19 cellular contexts compared by ENCODE assay signal in genomic region chr6:120671519-120671918, GRCh38.
A peak's percentile ranks its signal among the peaks of the same experiment; 100 is the strongest.
DNase-seq lines count a peak whose midpoint lies in the region; TF ChIP-seq lines count a peak whose summit lies in the region.
"Had no signal": no experiment of that assay in that cellular context is flagged by ENCODE, and none has a peak within 500 bp of the region (broad histone marks: within the 10 kb centered on the region; RNA-seq: fewer than 3 reads in every experiment).

No MANE protein-coding gene starts in this region.

- peaks cover 9% of the 10 kb centered on the region for H3K9me3 Mint-ChIP-seq in type B pancreatic cell

- no peaks in the 10 kb centered on the region for H3K27me3 ChIP-seq in NT2/D1 (ENCODE audit: insufficient read depth, insufficient read length)
- H3K27me3 ChIP-seq in vagina, result no peaks in the 10 kb centered on the region
- H3K27me3 ChIP-seq: ascending aorta had no signal

- no peaks in the 10 kb centered on the region for H3K27me3 Mint-ChIP-seq in type B pancreatic cell
- H3K27me3 Mint-ChIP-seq: activated CD4-positive, alpha-beta memory T cell treated with anti-CD3 and anti-CD28 coated beads, Interleukin-2, amount 10 ng/mL, durations not matched to agents 7 days and 5 days had no signal

- H3K9ac ChIP-seq in NT2/D1 (ENCODE audit: insufficient read length, low read depth), result no peak overlapping the region
- H3K9ac ChIP-seq: GM23248 had no signal

- TF ChIP-seq POLR2A in vagina (IDR thresholded peaks at IDR 0.05), result no peak

- H3K9me3 ChIP-seq in NT2/D1 (ENCODE audit: insufficient read depth, low read length) (no peaks in the 10 kb centered on the region), vagina (no peaks in the 10 kb centered on the region)
- H3K9me3 ChIP-seq: ascending aorta had no signal

- TF ChIP-seq CTCF in type B pancreatic cell (conservative IDR thresholded peaks at IDR 0.05), result peak; percentile 57
- no peak for TF ChIP-seq CTCF in vagina (IDR thresholded peaks at IDR 0.05)

- no peaks in the 10 kb centered on the region for H3K36me3 Mint-ChIP-seq in type B pancreatic cell

- H3K4me1 Mint-ChIP-seq in type B pancreatic cell (ENCODE audit: unreplicated experiment), result no peaks in the 10 kb centered on the region
- H3K4me1 Mint-ChIP-seq: activated CD4-positive, alpha-beta memory T cell treated with anti-CD3 and anti-CD28 coated beads, Interleukin-2, amount 10 ng/mL, durations not matched to agents 7 days and 5 days; natural killer cell had no signal

- peak; percentile 6 for DNase-seq in DMS53 (lab: John Stamatoyannopoulos, UW)
- no peak for DNase-seq in DMS53 treated with DMSO at 0.1 percent for 48 hours (lab: John Stamatoyannopoulos, UW; ENCODE audit: unreplicated experiment)
- DNase-seq in NT2/D1 (ENCODE audit: low read depth, low spot score), result peak; percentile 6
- DNase-seq in iPS DF 19.7 (ENCODE audit: low read depth, low spot score), result peak; percentile 28
- no peak for DNase-seq in type B pancreatic cell (ENCODE audit: extremely low spot score, unreplicated experiment)
- DNase-seq in stimulated activated naive CD4-positive, alpha-beta T cell (lab: John Stamatoyannopoulos, UW), result no peak
- DNase-seq in vagina (ENCODE audit: extremely low spot score in 2 of 2), result no peak
- DNase-seq in activated naive CD4-positive, alpha-beta T cell treated with anti-CD3 and anti-CD28 coated beads, Interleukin-2, amount 50 U/mL, for 16 hours, result no peak
- DNase-seq: 8988T; activated CD4-positive, alpha-beta memory T cell treated with anti-CD3 and anti-CD28 coated beads, Interleukin-2, amount 10 ng/mL, durations not matched to agents 7 days and 5 days; activated naive CD4-positive, alpha-beta T cell treated with anti-CD3 and anti-CD28 coated beads for 36 hours; activated T-cell treated with anti-CD3 and anti-CD28 coated beads, Interleukin-2, amount 50 U/mL, for 1 hour; GM23248; KBM-7; natural killer cell; NCI-H2029; NCI-H774 had no signal

- intact Hi-C loops in vagina (cut with DNase I), result no loop called here

- H3K36me3 ChIP-seq in NT2/D1 (ENCODE audit: insufficient read depth, insufficient read length, low read length) (no peaks in the 10 kb centered on the region), vagina (no peaks in the 10 kb centered on the region)
- H3K36me3 ChIP-seq: ascending aorta had no signal

- no peak overlapping the region for H3K27ac ChIP-seq in vagina
- H3K27ac ChIP-seq: ascending aorta, GM23248, RWPE1 had no signal

- no peak overlapping the region for H3K4me3 Mint-ChIP-seq in type B pancreatic cell
- H3K4me3 Mint-ChIP-seq: activated CD4-positive, alpha-beta memory T cell treated with anti-CD3 and anti-CD28 coated beads, Interleukin-2, amount 10 ng/mL, durations not matched to agents 7 days and 5 days; activated naive CD4-positive, alpha-beta T cell treated with anti-CD3 and anti-CD28 coated beads for 36 hours; natural killer cell had no signal

- no peak overlapping the region for H3K27ac Mint-ChIP-seq in type B pancreatic cell
- H3K27ac Mint-ChIP-seq: activated CD4-positive, alpha-beta memory T cell treated with anti-CD3 and anti-CD28 coated beads, Interleukin-2, amount 10 ng/mL, durations not matched to agents 7 days and 5 days; activated naive CD4-positive, alpha-beta T cell treated with anti-CD3 and anti-CD28 coated beads for 36 hours; natural killer cell had no signal

- no peaks in the 10 kb centered on the region for H3K4me1 ChIP-seq in NT2/D1 (ENCODE audit: insufficient read depth, insufficient read length)
- no peaks in the 10 kb centered on the region for H3K4me1 ChIP-seq in vagina
- H3K4me1 ChIP-seq: ascending aorta had no signal

- no peak overlapping the region for H3K4me3 ChIP-seq in NT2/D1 (ENCODE audit: insufficient read length, low read depth)
- no peak overlapping the region for H3K4me3 ChIP-seq in vagina
- H3K4me3 ChIP-seq: ascending aorta, GM23248 had no signal

Comparison
In these comparisons a context has a peak if more than half of its experiments do, and no peak if none do; other contexts are left out.
1. DNase-seq: peak in DMS53 (single experiment), NT2/D1 (single experiment) and iPS DF 19.7 (single experiment); none in DMS53 treated with DMSO at 0.1 percent for 48 hours (single experiment), type B pancreatic cell (single experiment), stimulated activated naive CD4-positive, alpha-beta T cell (0 of 6), vagina (0 of 2) and activated naive CD4-positive, alpha-beta T cell treated with anti-CD3 and anti-CD28 coated beads, Interleukin-2, amount 50 U/mL, for 16 hours (single experiment).